14 cellular contexts compared by ENCODE assay signal in genomic region chr14:95137804-95138167, GRCh38. TPM values are rescaled to one million over a fixed set of nuclear protein-coding genes. Genes with fewer than 3 reads are reported as not detected.
DNase-seq lines count a peak whose midpoint lies in the region; ATAC-seq and TF ChIP-seq lines count a peak whose summit lies in the region.
"Had no signal": no experiment of that assay in that cellular context is flagged by ENCODE, and none has a peak within 500 bp of the region (broad histone marks: within the 10 kb centered on the region; RNA-seq: fewer than 3 reads in every experiment).

No MANE protein-coding gene starts in this region.

- peaks cover 34% of the 10 kb centered on the region for H3K36me3 ChIP-seq in Karpas-422 (ENCODE audit: insufficient read depth, low read length)
- H3K36me3 ChIP-seq in mucosa of rectum (ENCODE audit: control insufficient read depth in 2 of 2, insufficient read depth in 2 of 2, low read length in 2 of 2), result peaks cover 5 to 12% of the 10 kb centered on the region in 2 donors
- H3K36me3 ChIP-seq in PC-9 (ENCODE audit: low read depth), result no peaks in the 10 kb centered on the region

- CTCF ChIA-PET in PC-9 (lab: Charles Lee), result no interaction called here

- TF ChIP-seq CTCF in PC-9 (conservative IDR thresholded peaks at IDR 0.05), result no peak

- H3K79me2 ChIP-seq in Karpas-422 (ENCODE audit: low read length) (peaks cover 96% of the 10 kb centered on the region), PC-9 (ENCODE audit: low read depth) (peaks cover 35% of the 10 kb centered on the region)

- H2AFZ ChIP-seq in Karpas-422 (ENCODE audit: low read length), result no peak overlapping the region
- H2AFZ ChIP-seq in PC-9, result no peak overlapping the region

- intact Hi-C loops in PC-9 (cut with micrococcal nuclease; ENCODE audit: unreplicated experiment), result no loop called here

- peaks cover 44% of the 10 kb centered on the region for H3K4me1 ChIP-seq in Karpas-422 (ENCODE audit: low read length)
- peaks cover 15 to 27% of the 10 kb centered on the region in 2 donors for H3K4me1 ChIP-seq in mucosa of rectum (ENCODE audit: control insufficient read depth in 2 of 2, insufficient read depth in 2 of 2, low read length in 2 of 2)
- H3K4me1 ChIP-seq in PC-9 (replicated peaks; ENCODE audit: insufficient read depth), result no peaks in the 10 kb centered on the region

- no peaks in the 10 kb centered on the region for H3K27me3 ChIP-seq in Karpas-422 (ENCODE audit: low read length)
- no peaks in the 10 kb centered on the region for H3K27me3 ChIP-seq in mucosa of rectum (ENCODE audit: control insufficient read depth in 2 of 2, insufficient read depth in 2 of 2, low read length in 2 of 2)
- H3K27me3 ChIP-seq in PC-9 (ENCODE audit: insufficient read depth, low read depth), result no peaks in the 10 kb centered on the region
- H3K27me3 ChIP-seq: ascending aorta, right lobe of liver had no signal

- H3K4me2 ChIP-seq in Karpas-422 (ENCODE audit: low read depth, low read length, poor library complexity, severe bottlenecking) (no peak overlapping the region), PC-9 (no peak overlapping the region)

- POLR2A ChIA-PET in PC-9 (lab: Charles Lee; ENCODE audit: unreplicated experiment), result no interaction called here

- no peak overlapping the region for H3K4me3 ChIP-seq in Karpas-422 (ENCODE audit: low read length)
- H3K4me3 ChIP-seq in mucosa of rectum (ENCODE audit: low read length in 2 of 2), result peak overlapping the region in 1 of 2 donors; percentile 13
- H3K4me3 ChIP-seq in PC-9, result no peak overlapping the region
- H3K4me3 ChIP-seq: ascending aorta, right lobe of liver had no signal

- H3K27ac ChIP-seq in Karpas-422 (ENCODE audit: low read length) (peak overlapping the region; percentile 19; the same call in 1 of the 2 replicates), cingulate gyrus (ENCODE audit: low read depth, low read length) (peak overlapping the region; percentile 96), mucosa of rectum (ENCODE audit: low read depth in 2 of 2, low read length in 2 of 2) (peak overlapping the region; percentile 26 to 77), temporal lobe (ENCODE audit: low read depth, low read length) (peak overlapping the region; percentile 90), PC-9 (no peak overlapping the region)
- H3K27ac ChIP-seq: right lobe of liver had no signal

- no peak for ATAC-seq in GM18861 (IDR thresholded peaks at IDR 0.05; ENCODE audit: unreplicated experiment)
- ATAC-seq: SK-N-SH treated with all-trans-retinoic acid at 6 μM for 48 hours had no signal

- H3K9me2 ChIP-seq in Karpas-422 (replicated peaks; ENCODE audit: insufficient read depth, low read length), result no peaks in the 10 kb centered on the region
- no peaks in the 10 kb centered on the region for H3K9me2 ChIP-seq in PC-9 (ENCODE audit: insufficient read depth)

- DNase-seq in Karpas-422, result no peak
- no peak for DNase-seq in 8988T
- DNase-seq in PC-9, result no peak
- DNase-seq: activated CD4-positive, alpha-beta memory T cell treated with anti-CD3 and anti-CD28 coated beads, Interleukin-2, amount 10 ng/mL, durations not matched to agents 7 days and 5 days; KG1; kidney glomerular epithelial cell; NCI-H345; right lobe of liver had no signal

- H3F3A ChIP-seq in PC-9 (ENCODE audit: insufficient read depth, low read depth), result no peaks in the 10 kb centered on the region

- no peak overlapping the region for H3K9ac ChIP-seq in Karpas-422 (ENCODE audit: low read length)
- H3K9ac ChIP-seq in mucosa of rectum (ENCODE audit: low read depth in 1 of 2, low read length in 2 of 2), result peak overlapping the region; percentile 7 to 45

- peaks cover 5% of the 10 kb centered on the region; the same call in 1 of the 2 replicates for H4K20me1 ChIP-seq in Karpas-422 (ENCODE audit: insufficient read depth, low read depth, low read length)
- H4K20me1 ChIP-seq in PC-9 (ENCODE audit: insufficient read depth), result peaks cover 7% of the 10 kb centered on the region; the same call in 1 of the 2 replicates

- H3K9me3 ChIP-seq in Karpas-422 (ENCODE audit: low read length) (no peaks in the 10 kb centered on the region), mucosa of rectum (ENCODE audit: control insufficient read depth in 2 of 2, low read length in 2 of 2) (no peaks in the 10 kb centered on the region), PC-9 (ENCODE audit: insufficient read depth, low read depth) (no peaks in the 10 kb centered on the region)
- H3K9me3 ChIP-seq: ascending aorta, right lobe of liver had no signal

- no TSS peak for BruUV-seq in PC-9 (replicated peaks; lab: Mats Ljungman, UMichigan)

RNA-seq across cellular contexts. Expression of gene DICER1, which starts 19.5 kb away (rescaled TPM):
- total RNA-seq in Karpas-422 (2014; rRNA removed; shearing (Covaris generic); ENCODE audit: low replicate concordance), result 117 and 314 TPM in 2 replicates
- total RNA-seq in temporal lobe (102 TPM), PC-9 (2021) (11.2 and 15.1 TPM in 2 replicates)
